Comparison of ENCODE assay signal across 10 cellular contexts in the genomic region with DNA sequence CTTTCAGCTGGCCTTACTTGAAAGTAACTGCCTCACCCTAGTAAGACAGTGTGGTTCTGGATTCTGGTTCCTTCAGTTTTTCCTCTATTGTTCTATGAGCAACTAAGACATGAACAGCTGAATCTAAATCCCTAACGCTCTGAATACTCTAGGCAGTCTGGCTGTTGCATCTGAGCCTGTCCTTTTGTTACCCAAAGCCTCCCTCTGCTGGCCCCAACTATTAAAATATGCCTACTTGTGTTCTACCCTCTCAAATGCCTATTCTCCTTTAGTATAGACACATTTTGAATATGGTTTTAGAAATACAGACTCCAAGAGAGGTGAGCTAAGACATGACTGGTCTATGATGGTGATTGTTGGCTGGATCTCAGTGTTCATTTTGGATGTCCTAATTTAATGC.
DNase-seq lines count a peak whose midpoint lies in the region; ATAC-seq, FAIRE-seq and TF ChIP-seq lines count a peak whose summit lies in the region.
"Had no signal": no experiment of that assay in that cellular context is flagged by ENCODE, and none has a peak within 500 bp of the region (broad histone marks: within the 10 kb centered on the region; RNA-seq: fewer than 3 reads in every experiment).

No MANE protein-coding gene starts in this region.

- FAIRE-seq in H54 (lab: Jason Lieb, UNC), result peak; percentile 78

- H3K27me3 Mint-ChIP-seq in endothelial cell (ENCODE audit: unreplicated experiment), result no peaks in the 10 kb centered on the region
- H3K27me3 Mint-ChIP-seq in neural crest cell (ENCODE audit: low read depth), result no peaks in the 10 kb centered on the region
- H3K27me3 Mint-ChIP-seq in stimulated activated naive B cell treated with anti-CD40 and anti-IgM and Interleukin-4, amounts not matched to agents 10 μg/mL and 1 μg/mL and 100 μg/mL, for 72 hours, result no peaks in the 10 kb centered on the region

- no peak for TF ChIP-seq POLR2A in H54 (IDR thresholded peaks at IDR 0.05; ENCODE audit: low read depth, low read length)

- no peak for ATAC-seq in stimulated activated naive B cell treated with anti-CD40 and anti-IgM and Interleukin-4, amounts not matched to agents 10 μg/mL and 1 μg/mL and 100 μg/mL, for 72 hours (replicated peaks)
- no peak for ATAC-seq in GM18498 (IDR thresholded peaks at IDR 0.05; ENCODE audit: unreplicated experiment)
- ATAC-seq: gastrocnemius medialis had no signal

- H3K9me3 Mint-ChIP-seq in endothelial cell (ENCODE audit: unreplicated experiment), result no peaks in the 10 kb centered on the region
- peaks cover 6% of the 10 kb centered on the region for H3K9me3 Mint-ChIP-seq in neural crest cell
- H3K9me3 Mint-ChIP-seq in stimulated activated naive B cell treated with anti-CD40 and anti-IgM and Interleukin-4, amounts not matched to agents 10 μg/mL and 1 μg/mL and 100 μg/mL, for 72 hours, result peaks cover 0 to 4% of the 10 kb centered on the region in 2 donors

- DNase-seq in H54 (ENCODE audit: insufficient read length, low spot score) (no peak), NCI-H524 treated with DMSO at 0.1 percent for 48 hours (lab: John Stamatoyannopoulos, UW) (peak; percentile 43), endothelial cell (ENCODE audit: low spot score) (peak; percentile 8), neural crest cell (ENCODE audit: low read depth, low spot score) (no peak), EL (no peak)
- DNase-seq in stimulated activated naive B cell treated with anti-CD40 and anti-IgM and Interleukin-4, amounts not matched to agents 10 μg/mL and 1 μg/mL and 100 μg/mL, for 72 hours, result no peak
- no peak for DNase-seq in activated CD8-positive, alpha-beta memory T cell treated with anti-CD3 and anti-CD28 coated beads, Interleukin-2, amount 50 U/mL, for 48 hours

- TF ChIP-seq CTCF in endothelial cell (IDR thresholded peaks at IDR 0.05; ENCODE audit: unreplicated experiment), result no peak
- TF ChIP-seq CTCF in neural crest cell (conservative IDR thresholded peaks at IDR 0.05), result peak; percentile 40

- H3K36me3 Mint-ChIP-seq in endothelial cell (ENCODE audit: low read depth, unreplicated experiment) (no peaks in the 10 kb centered on the region), neural crest cell (ENCODE audit: low read depth) (no peaks in the 10 kb centered on the region)
- no peaks in the 10 kb centered on the region for H3K36me3 Mint-ChIP-seq in stimulated activated naive B cell treated with anti-CD40 and anti-IgM and Interleukin-4, amounts not matched to agents 10 μg/mL and 1 μg/mL and 100 μg/mL, for 72 hours

- H3K27ac Mint-ChIP-seq in endothelial cell (ENCODE audit: unreplicated experiment), result no peak overlapping the region
- no peak overlapping the region for H3K27ac Mint-ChIP-seq in neural crest cell (ENCODE audit: unreplicated experiment)
- H3K27ac Mint-ChIP-seq in stimulated activated naive B cell treated with anti-CD40 and anti-IgM and Interleukin-4, amounts not matched to agents 10 μg/mL and 1 μg/mL and 100 μg/mL, for 72 hours, result no peak overlapping the region
- H3K27ac Mint-ChIP-seq: activated T-helper 2 cell treated with anti-CD3 and anti-CD28 coated beads, Interferon-gamma antibody, Interleukin-2, Interleukin-4, amounts not matched to agents 10 μg/mL and 5 μg/mL and 100 μg/mL, durations not matched to agents 14 hours and 24 hours and 36 hours had no signal

- H3K4me1 Mint-ChIP-seq in endothelial cell (ENCODE audit: unreplicated experiment), result no peaks in the 10 kb centered on the region
- no peaks in the 10 kb centered on the region for H3K4me1 Mint-ChIP-seq in neural crest cell
- H3K4me1 Mint-ChIP-seq in stimulated activated naive B cell treated with anti-CD40 and anti-IgM and Interleukin-4, amounts not matched to agents 10 μg/mL and 1 μg/mL and 100 μg/mL, for 72 hours, result no peaks in the 10 kb centered on the region

- H3K4me3 Mint-ChIP-seq in endothelial cell (ENCODE audit: unreplicated experiment) (no peak overlapping the region), neural crest cell (no peak overlapping the region)
- H3K4me3 Mint-ChIP-seq in stimulated activated naive B cell treated with anti-CD40 and anti-IgM and Interleukin-4, amounts not matched to agents 10 μg/mL and 1 μg/mL and 100 μg/mL, for 72 hours, result no peak overlapping the region

Comparison
In these comparisons a context has a peak if more than half of its experiments do, and no peak if none do; other contexts are left out.
1. DNase-seq: peak in NCI-H524 treated with DMSO at 0.1 percent for 48 hours (single experiment) and endothelial cell (single experiment); none in H54 (single experiment), neural crest cell (single experiment), stimulated activated naive B cell treated with anti-CD40 and anti-IgM and Interleukin-4, amounts not matched to agents 10 μg/mL and 1 μg/mL and 100 μg/mL, for 72 hours (single experiment), activated CD8-positive, alpha-beta memory T cell treated with anti-CD3 and anti-CD28 coated beads, Interleukin-2, amount 50 U/mL, for 48 hours (single experiment) and EL (single experiment).